ENCODE assay signal across 24 cellular contexts in genomic region chr4:123824524-123824923, GRCh38.
A peak's percentile ranks its signal among the peaks of the same experiment; 100 is the strongest.
DNase-seq lines count a peak whose midpoint lies in the region; TF ChIP-seq lines count a peak whose summit lies in the region.
"Had no signal": no experiment of that assay in that cellular context is flagged by ENCODE, and none has a peak within 500 bp of the region (broad histone marks: within the 10 kb centered on the region; RNA-seq: fewer than 3 reads in every experiment).

No MANE protein-coding gene starts in this region.

- H3K4me1 Mint-ChIP-seq in osteocyte (ENCODE audit: unreplicated experiment) (peaks cover 48% of the 10 kb centered on the region), nephron progenitor cell (peaks cover 38% of the 10 kb centered on the region)
- H3K4me1 Mint-ChIP-seq: activated CD4-positive, alpha-beta T cell treated with anti-CD3 and anti-CD28 coated beads for 36 hours had no signal

- H3K27ac Mint-ChIP-seq in osteocyte (ENCODE audit: unreplicated experiment) (peak overlapping the region; percentile 54), nephron progenitor cell (no peak overlapping the region)
- H3K27ac Mint-ChIP-seq: activated CD4-positive, alpha-beta T cell treated with anti-CD3 and anti-CD28 coated beads for 36 hours; activated naive CD8-positive, alpha-beta T cell had no signal

- no peak overlapping the region for H3K4me3 Mint-ChIP-seq in osteocyte (ENCODE audit: unreplicated experiment)
- H3K4me3 Mint-ChIP-seq in nephron progenitor cell, result no peak overlapping the region
- H3K4me3 Mint-ChIP-seq: activated CD4-positive, alpha-beta T cell treated with anti-CD3 and anti-CD28 coated beads for 36 hours; activated naive CD8-positive, alpha-beta T cell had no signal

- TF ChIP-seq CTCF in osteocyte (IDR thresholded peaks at IDR 0.05) (no peak), nephron progenitor cell (IDR thresholded peaks at IDR 0.05) (no peak)

- H3K9me3 Mint-ChIP-seq in osteocyte (ENCODE audit: unreplicated experiment) (no peaks in the 10 kb centered on the region), nephron progenitor cell (peaks cover 39% of the 10 kb centered on the region)

- H3K27me3 Mint-ChIP-seq in osteocyte (ENCODE audit: unreplicated experiment), result no peaks in the 10 kb centered on the region
- H3K27me3 Mint-ChIP-seq in nephron progenitor cell (ENCODE audit: low read depth, poor library complexity), result no peaks in the 10 kb centered on the region

- DNase-seq in EH (ENCODE audit: low read depth) (peak; percentile 52), LHCN-M2 (ENCODE audit: low read depth) (peak; percentile 51), fibroblast of gingiva (ENCODE audit: low read depth) (peak; percentile 70), osteocyte (ENCODE audit: extremely low spot score, unreplicated experiment) (no peak), nephron progenitor cell (no peak), HuH-7.5 (ENCODE audit: low spot score) (no peak), retina (no peak)
- DNase-seq in activated CD8-positive, alpha-beta memory T cell treated with anti-CD3 and anti-CD28 coated beads, Interleukin-2, amount 50 U/mL, for 4 hours, result no peak
- DNase-seq: activated CD4-positive, alpha-beta T cell treated with anti-CD3 and anti-CD28 coated beads for 36 hours; activated T-cell treated with anti-CD3 and anti-CD28 coated beads for 4 hours; central memory CD4-positive, alpha-beta T cell; H7; NCI-H1436 treated with DMSO at 0.1 percent for 48 hours; NCI-H2107; NCI-H446; NCI-H774; Peyer's patch; SIG-M5; sigmoid colon; stimulated activated CD4-positive, alpha-beta T cell treated with anti-CD3 and anti-CD28 coated beads, Interleukin-15, amount 100 ng/mL, for 24 hours; stimulated activated CD4-positive, alpha-beta T cell treated with anti-CD3 and anti-CD28 coated beads, Interleukin-4, amount 100 ng/mL, for 4 hours; T-helper 9 cell; trophoblast cell had no signal

- H3K36me3 Mint-ChIP-seq in osteocyte (ENCODE audit: unreplicated experiment) (peaks cover 7% of the 10 kb centered on the region), nephron progenitor cell (ENCODE audit: low read depth) (peaks cover 25% of the 10 kb centered on the region)
- H3K36me3 Mint-ChIP-seq: activated naive CD8-positive, alpha-beta T cell had no signal

Comparison
In these comparisons a context has a peak if more than half of its experiments do, and no peak if none do; other contexts are left out.
1. DNase-seq: peak in EH (single experiment), LHCN-M2 (single experiment) and fibroblast of gingiva (single experiment); none in osteocyte (single experiment), activated CD8-positive, alpha-beta memory T cell treated with anti-CD3 and anti-CD28 coated beads, Interleukin-2, amount 50 U/mL, for 4 hours (single experiment), nephron progenitor cell (single experiment), HuH-7.5 (single experiment) and retina (single experiment).